9 cellular contexts compared by ENCODE assay signal in genomic region chr5:174723979-174724483, GRCh38. TPM values are rescaled to one million over a fixed set of nuclear protein-coding genes. Genes with fewer than 3 reads are reported as not detected.
DNase-seq lines count a peak whose midpoint lies in the region; ATAC-seq and TF ChIP-seq lines count a peak whose summit lies in the region.
"Had no signal": no experiment of that assay in that cellular context is flagged by ENCODE, and none has a peak within 500 bp of the region (broad histone marks: within the 10 kb centered on the region; RNA-seq: fewer than 3 reads in every experiment).

No MANE protein-coding gene starts in this region.

- peaks cover 5% of the 10 kb centered on the region for H3K4me1 Mint-ChIP-seq in activated T-helper 1 cell treated with anti-CD3 and anti-CD28 coated beads, Interleukin-12 subunit alpha, Interleukin-12 subunit beta, Interleukin-2, Interleukin-4 antibody, amounts not matched to agents 30 ng/mL and 10 ng/mL and 1 ng/mL, durations not matched to agents 14 hours and 24 hours and 36 hours (ENCODE audit: low read depth)

- H3K27ac ChIP-seq in right cardiac atrium (ENCODE audit: low read length): no peak overlapping the region
- peak overlapping the region in 1 of 21 experiments; percentile 67 for H3K27ac ChIP-seq in skin epidermis

- POLR2A ChIA-PET in HEK293T (lab: Yijun Ruan, JAX): interaction anchor here (0.6 to 0.9 kb wide), 4 partner anchors 29 to 314 kb away, joined by 3 to 4 read pairs (median 3); no protein-coding TSS in a partner anchor

- CTCF ChIA-PET in HEK293T (lab: Yijun Ruan, JAX): interaction anchor here (0.6 kb wide), 1 partner anchor 219 kb away, joined by 3 read pairs; no protein-coding TSS in a partner anchor

- DNase-seq in HEK293T (ENCODE audit: extremely low spot score): no peak
- DNase-seq in activated T-helper 1 cell treated with anti-CD3 and anti-CD28 coated beads, Interleukin-12 subunit alpha, Interleukin-12 subunit beta, Interleukin-2, Interleukin-4 antibody, amounts not matched to agents 30 ng/mL and 10 ng/mL and 1 ng/mL, durations not matched to agents 14 hours and 24 hours and 36 hours (ENCODE audit: low spot score): no peak
- no peak for DNase-seq in right cardiac atrium
- DNase-seq in GM03348 (ENCODE audit: low spot score): no peak

- ATAC-seq in right cardiac atrium (peak in 1 of 2 donors; percentile 19), HG03108 (IDR thresholded peaks at IDR 0.05; ENCODE audit: unreplicated experiment) (no peak), HG02610 (IDR thresholded peaks at IDR 0.05; ENCODE audit: unreplicated experiment) (no peak), HG02870 (IDR thresholded peaks at IDR 0.05; ENCODE audit: unreplicated experiment) (no peak)

- peaks cover 4% of the 10 kb centered on the region for H3K9me3 Mint-ChIP-seq in activated T-helper 1 cell treated with anti-CD3 and anti-CD28 coated beads, Interleukin-12 subunit alpha, Interleukin-12 subunit beta, Interleukin-2, Interleukin-4 antibody, amounts not matched to agents 30 ng/mL and 10 ng/mL and 1 ng/mL, durations not matched to agents 14 hours and 24 hours and 36 hours

- intact Hi-C loops in activated T-helper 1 cell treated with anti-CD3 and anti-CD28 coated beads, Interleukin-12 subunit alpha, Interleukin-12 subunit beta, Interleukin-2, Interleukin-4 antibody, amounts not matched to agents 30 ng/mL and 10 ng/mL and 1 ng/mL, durations not matched to agents 14 hours and 24 hours and 36 hours (cut with micrococcal nuclease): no loop called here
- intact Hi-C loops in right cardiac atrium (cut with DNase I): no loop called here

- no peaks in the 10 kb centered on the region for H3K27me3 ChIP-seq in right cardiac atrium (ENCODE audit: control insufficient read depth, insufficient read depth)

- H3K9me3 ChIP-seq in right cardiac atrium (ENCODE audit: control insufficient read depth, low read length): no peaks in the 10 kb centered on the region

- peaks cover 83% of the 10 kb centered on the region for H3K27me3 Mint-ChIP-seq in activated T-helper 1 cell treated with anti-CD3 and anti-CD28 coated beads, Interleukin-12 subunit alpha, Interleukin-12 subunit beta, Interleukin-2, Interleukin-4 antibody, amounts not matched to agents 30 ng/mL and 10 ng/mL and 1 ng/mL, durations not matched to agents 14 hours and 24 hours and 36 hours (ENCODE audit: insufficient read depth)

- H3K4me3 Mint-ChIP-seq in activated T-helper 1 cell treated with anti-CD3 and anti-CD28 coated beads, Interleukin-12 subunit alpha, Interleukin-12 subunit beta, Interleukin-2, Interleukin-4 antibody, amounts not matched to agents 30 ng/mL and 10 ng/mL and 1 ng/mL, durations not matched to agents 14 hours and 24 hours and 36 hours: peak overlapping the region; percentile 15

- peaks cover 3% of the 10 kb centered on the region for H3K4me1 ChIP-seq in right cardiac atrium (ENCODE audit: control insufficient read depth, insufficient read depth, low read length)

- H3K4me3 ChIP-seq in right cardiac atrium (ENCODE audit: low read length) (peak overlapping the region; percentile 46), skin epidermis (peak overlapping the region; percentile 52 to 61 (median 57))

- H3K36me3 Mint-ChIP-seq in activated T-helper 1 cell treated with anti-CD3 and anti-CD28 coated beads, Interleukin-12 subunit alpha, Interleukin-12 subunit beta, Interleukin-2, Interleukin-4 antibody, amounts not matched to agents 30 ng/mL and 10 ng/mL and 1 ng/mL, durations not matched to agents 14 hours and 24 hours and 36 hours (ENCODE audit: low read depth): no peaks in the 10 kb centered on the region

- H3K27ac Mint-ChIP-seq in activated T-helper 1 cell treated with anti-CD3 and anti-CD28 coated beads, Interleukin-12 subunit alpha, Interleukin-12 subunit beta, Interleukin-2, Interleukin-4 antibody, amounts not matched to agents 30 ng/mL and 10 ng/mL and 1 ng/mL, durations not matched to agents 14 hours and 24 hours and 36 hours: peak overlapping the region; percentile 31

- WGBS in right cardiac atrium: under 1% methylated on average over 20 of the region's 20 CpGs

TF ChIP-seq in HEK293T, 16 proteins besides CTCF, POLR2A, EP300 and RAD21:
- TF ChIP-seq FOXM1 (IDR thresholded peaks at IDR 0.05; ENCODE audit: borderline replicate concordance) (no peak), ELF4 (IDR thresholded peaks at IDR 0.05) (peak; percentile 30; the same call in 1 of the 2 replicates), ZNF384 (IDR thresholded peaks at IDR 0.05) (peak; percentile 99; the same call in 1 of the 2 replicates)

RNA-seq across cellular contexts. Expression of gene MSX2, which starts 0.4 kb away (rescaled TPM):
- not detected in 2 replicates for total RNA-seq in activated T-helper 1 cell treated with anti-CD3 and anti-CD28 coated beads, Interleukin-12 subunit alpha, Interleukin-12 subunit beta, Interleukin-2, Interleukin-4 antibody, amounts not matched to agents 30 ng/mL and 10 ng/mL and 1 ng/mL, durations not matched to agents 14 hours and 24 hours and 36 hours
- 1 to 10 TPM; 1.9 to 3.2 (median 2.6) TPM for total RNA-seq in right cardiac atrium
- 2.7 TPM for polyA plus RNA-seq in right cardiac atrium
- total RNA-seq: T-helper 1 cell treated with Interleukin-12 subunit alpha and Interleukin-12 subunit beta and Interleukin-4 antibody, amounts not matched to agents 30 ng/mL and 1 ng/mL, for 36 hours had no signal
